8 cellular contexts compared by ENCODE assay signal in the genomic region with DNA sequence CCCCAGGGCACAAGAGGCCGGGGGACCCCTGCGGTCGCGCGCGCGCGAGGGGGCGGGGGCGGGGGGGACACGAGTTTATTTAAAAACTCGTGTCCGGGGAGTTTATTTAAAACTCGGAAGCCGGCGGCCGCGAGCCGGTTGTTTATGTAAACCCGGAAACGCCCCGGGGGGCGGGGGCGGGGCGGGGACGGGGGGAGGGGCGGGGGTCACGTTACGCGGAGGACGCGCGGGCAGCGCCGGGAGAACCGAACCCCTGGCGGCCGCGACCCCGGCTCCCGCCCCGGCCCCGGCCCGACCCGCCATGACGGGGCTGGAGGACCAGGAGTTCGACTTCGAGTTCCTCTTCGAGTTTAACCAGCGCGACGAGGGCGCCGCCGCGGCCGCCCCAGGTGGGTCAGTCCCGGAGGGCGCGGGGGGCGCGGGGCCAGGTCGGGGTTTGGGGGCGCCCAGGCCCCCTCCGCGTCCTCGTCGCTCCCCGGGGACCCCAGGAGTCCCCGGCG. TPM values are rescaled to one million over a fixed set of nuclear protein-coding genes. Genes with fewer than 3 reads are reported as not detected.
A peak's percentile ranks its signal among the peaks of the same experiment; 100 is the strongest.
DNase-seq lines count a peak whose midpoint lies in the region; ATAC-seq, FAIRE-seq and TF ChIP-seq lines count a peak whose summit lies in the region.

No MANE protein-coding gene starts in this region.

- H3K23ac ChIP-seq in H1 (ENCODE audit: insufficient read length): no peak overlapping the region

- no peak for TF ChIP-seq RAD21 in H1 (IDR thresholded peaks at IDR 0.05 in 1 of 2, conservative IDR thresholded peaks at IDR 0.05 in 1 of 2; ENCODE audit: low read depth in 2 of 2, low read length in 2 of 2)

- no peaks in the 10 kb centered on the region for H3K36me3 ChIP-seq in CD4-positive, CD25-positive, alpha-beta regulatory T cell (ENCODE audit: control insufficient read depth, insufficient read depth, low read length)
- no peaks in the 10 kb centered on the region; a peak in 1 of 8 replicates for H3K36me3 ChIP-seq in H1 (ENCODE audit: control insufficient read depth in 2 of 4, insufficient read depth in 4 of 4, low read length in 3 of 4)
- no peaks in the 10 kb centered on the region for H3K36me3 ChIP-seq in mucosa of stomach (ENCODE audit: control insufficient read depth, insufficient read depth, low read length)
- H3K36me3 ChIP-seq in thyroid gland: no peaks in the 10 kb centered on the region

- no peak for FAIRE-seq in H1 (lab: Jason Lieb, UNC)

- no peaks in the 10 kb centered on the region for H3K79me2 ChIP-seq in H1 (ENCODE audit: control insufficient read depth in 1 of 2, insufficient read depth in 2 of 2, low read length in 2 of 2)

- no peak overlapping the region for H2BK12ac ChIP-seq in H1 (ENCODE audit: low read depth, low read length)

- no peak overlapping the region for H3K4ac ChIP-seq in H1 (replicated peaks; ENCODE audit: insufficient read length, low read depth, low read length)

- no peaks in the 10 kb centered on the region for H3K9me3 Mint-ChIP-seq in CD4-positive, CD25-positive, alpha-beta regulatory T cell

- peaks cover 2 to 4% of the 10 kb centered on the region in 2 experiments for H4K20me1 ChIP-seq in H1 (replicated peaks in 1 of 2; ENCODE audit: control insufficient read depth in 1 of 2, insufficient read depth in 2 of 2, low read length in 2 of 2)

- no peak overlapping the region for H4K91ac ChIP-seq in H1 (replicated peaks; ENCODE audit: insufficient read length, low read length)

- no peak overlapping the region for H2BK120ac ChIP-seq in H1 (replicated peaks; ENCODE audit: low read depth, low read length)

- no peak overlapping the region for H3K18ac ChIP-seq in H1 (ENCODE audit: extremely low read depth, low read length)

- H3K4me3 ChIP-seq in CD4-positive, CD25-positive, alpha-beta regulatory T cell (ENCODE audit: low read depth, low read length): no peak overlapping the region
- peak overlapping the region; percentile 33 to 75 (median 50); a peak in 7 of 8 replicates for H3K4me3 ChIP-seq in H1 (ENCODE audit: extremely low read depth in 1 of 4, insufficient read depth in 2 of 4, low read depth in 3 of 4, low read length in 4 of 4)
- no peak overlapping the region for H3K4me3 ChIP-seq in mucosa of stomach (ENCODE audit: low read length)
- peak overlapping the region in 2 of 3 donors; percentile 87 to 91 for H3K4me3 ChIP-seq in thyroid gland (replicated peaks in 1 of 3)

- no peak overlapping the region for H2AK5ac ChIP-seq in H1 (ENCODE audit: low read depth, low read length)

- CTCF ChIA-PET in H1 (lab: Charles Lee; ENCODE audit: partially characterized antibody): interaction anchor here (2.5 kb wide), 1 partner anchor 20 kb away, joined by 7 read pairs; no protein-coding TSS in a partner anchor

- DNase-seq in CD4-positive, CD25-positive, alpha-beta regulatory T cell: peak; percentile 58 to 78 (median 64)
- peak; percentile 66 to 67 for DNase-seq in activated CD4-positive, alpha-beta T cell treated with anti-CD3 and anti-CD28 coated beads for 4 hours
- DNase-seq in H1 (ENCODE audit: low read depth in 1 of 2, low spot score in 2 of 2): peak in 1 of 2 experiments; percentile 58
- DNase-seq in thyroid gland: peak; percentile 68 to 78

- peak; percentile 15 to 20 for ATAC-seq in CD4-positive, CD25-positive, alpha-beta regulatory T cell (ENCODE audit: low read depth in 2 of 2)
- peak; percentile 24 for ATAC-seq in HG02852 (IDR thresholded peaks at IDR 0.05; ENCODE audit: unreplicated experiment)
- ATAC-seq in GM21447 (IDR thresholded peaks at IDR 0.05; ENCODE audit: unreplicated experiment): no peak
- ATAC-seq in GM18858 (IDR thresholded peaks at IDR 0.05; ENCODE audit: unreplicated experiment): no peak

- no peak overlapping the region for H3K27ac Mint-ChIP-seq in CD4-positive, CD25-positive, alpha-beta regulatory T cell

- H2BK5ac ChIP-seq in H1 (ENCODE audit: low read depth, low read length): no peak overlapping the region

- H3K79me1 ChIP-seq in H1 (ENCODE audit: low read depth, low read length): no peaks in the 10 kb centered on the region

- peaks cover 7% of the 10 kb centered on the region for H3K36me3 Mint-ChIP-seq in CD4-positive, CD25-positive, alpha-beta regulatory T cell

- peaks cover 3% of the 10 kb centered on the region; the same call in 1 of the 2 replicates for H3K23me2 ChIP-seq in H1 (ENCODE audit: low read depth, low read length)

- no peak overlapping the region for H2BK20ac ChIP-seq in H1 (ENCODE audit: low read length)

- POLR2A ChIA-PET in H1 (lab: Charles Lee; ENCODE audit: partially characterized antibody): no interaction called here

- no peak overlapping the region for H3K4me3 Mint-ChIP-seq in CD4-positive, CD25-positive, alpha-beta regulatory T cell

- no CpG with 5 or more reads among the region's 71 CpGs for WGBS in H1 (ENCODE audit: extremely low coverage in 1 of 2, insufficient coverage in 1 of 2, insufficient read length in 1 of 2, insufficient replicate concordance in 2 of 2, low coverage in 1 of 2, low lambda C conversion rate in 2 of 2, missing lambda C conversion rate in 1 of 2), 2 experiments
- WGBS in thyroid gland, 2 donors: 0 to 3% methylated on average over 8 to 14 of the region's 71 CpGs

- peaks cover 70% of the 10 kb centered on the region for H3K4me1 ChIP-seq in CD4-positive, CD25-positive, alpha-beta regulatory T cell (ENCODE audit: control insufficient read depth, insufficient read depth, low read length, poor library complexity, severe bottlenecking)
- H3K4me1 ChIP-seq in H1 (replicated peaks in 1 of 4; ENCODE audit: control insufficient read depth in 3 of 4, insufficient read depth in 4 of 4, low read length in 3 of 4) (peaks cover 0 to 7% (median 4%) of the 10 kb centered on the region in 4 experiments; a peak in 5 of 7 replicates), mucosa of stomach (ENCODE audit: control insufficient read depth, insufficient read depth, low read length) (peaks cover 12% of the 10 kb centered on the region), thyroid gland (peaks cover 23 to 35% of the 10 kb centered on the region in 2 donors)

- no peak overlapping the region for H3K56ac ChIP-seq in H1 (replicated peaks; ENCODE audit: insufficient read length, low read depth, low read length)

- no peak for TF ChIP-seq EP300 in H1 (IDR thresholded peaks at IDR 0.05; ENCODE audit: borderline replicate concordance in 1 of 2, low read depth in 2 of 2, low read length in 2 of 2)

- no peak for TF ChIP-seq CTCF in H1 (IDR thresholded peaks at IDR 0.05; ENCODE audit: control extremely low read depth in 1 of 3, insufficient read depth in 1 of 3, low read depth in 1 of 3, low read length in 3 of 3)
- no peak for TF ChIP-seq CTCF in thyroid gland (IDR thresholded peaks at IDR 0.05)

- no peak overlapping the region; the same call in 1 of the 2 replicates for H4K8ac ChIP-seq in H1 (ENCODE audit: extremely low read depth, insufficient read depth, low read length)

- peak overlapping the region; percentile 95 for H3K27ac ChIP-seq in CD4-positive, CD25-positive, alpha-beta regulatory T cell (ENCODE audit: insufficient read depth, low read length, poor library complexity, severe bottlenecking)
- H3K27ac ChIP-seq in H1 (ENCODE audit: low read depth, low read length): no peak overlapping the region
- peak overlapping the region; percentile 78 to 91 (median 84) for H3K27ac ChIP-seq in thyroid gland

- peaks cover 18% of the 10 kb centered on the region for H3K27me3 Mint-ChIP-seq in CD4-positive, CD25-positive, alpha-beta regulatory T cell

- no peak overlapping the region for H3K14ac ChIP-seq in H1 (ENCODE audit: insufficient read length)

- H2BK15ac ChIP-seq in H1 (ENCODE audit: low read length): no peak overlapping the region

- H2AFZ ChIP-seq in H1 (ENCODE audit: low read length): no peak overlapping the region

- TF ChIP-seq POLR2A in H1 (IDR thresholded peaks at IDR 0.05; ENCODE audit: control extremely low read depth in 1 of 2, low read depth in 2 of 2, low read length in 2 of 2): no peak
- no peak for TF ChIP-seq POLR2A in thyroid gland (IDR thresholded peaks at IDR 0.05)

- H3K9me3 ChIP-seq in CD4-positive, CD25-positive, alpha-beta regulatory T cell (ENCODE audit: control insufficient read depth in 2 of 2, low read length in 2 of 2): no peaks in the 10 kb centered on the region
- H3K9me3 ChIP-seq in H1 (ENCODE audit: insufficient read depth in 2 of 2, low read depth in 1 of 2, low read length in 1 of 2) (no peaks in the 10 kb centered on the region), mucosa of stomach (ENCODE audit: control insufficient read depth, low read length) (no peaks in the 10 kb centered on the region), thyroid gland (no peaks in the 10 kb centered on the region)

- H3K9ac ChIP-seq in H1 (replicated peaks in 1 of 4; ENCODE audit: extremely low read depth in 1 of 4, low read depth in 3 of 4, low read length in 3 of 4) (no peak overlapping the region), mucosa of stomach (ENCODE audit: low read length) (peak overlapping the region; percentile 55)

- peaks cover 18 to 66% (median 33%) of the 10 kb centered on the region in 4 donors for H3K4me1 Mint-ChIP-seq in CD4-positive, CD25-positive, alpha-beta regulatory T cell

- H4K5ac ChIP-seq in H1 (ENCODE audit: insufficient read length, low read depth, low read length): no peak overlapping the region

- peak overlapping the region; percentile 66 to 83 for H3K4me2 ChIP-seq in H1 (ENCODE audit: insufficient read depth in 1 of 2, low read depth in 2 of 2, low read length in 2 of 2)

- no peaks in the 10 kb centered on the region for H3K27me3 ChIP-seq in CD4-positive, CD25-positive, alpha-beta regulatory T cell (ENCODE audit: control insufficient read depth, insufficient read depth, low read length)
- H3K27me3 ChIP-seq in H1 (replicated peaks in 1 of 4; ENCODE audit: control insufficient read depth in 3 of 4, extremely low read depth in 1 of 4, insufficient read depth in 3 of 4, low read length in 3 of 4) (peaks cover 36 to 42% (median 38%) of the 10 kb centered on the region in 4 experiments), mucosa of stomach (ENCODE audit: control insufficient read depth, insufficient read depth, low read length) (peaks cover 26% of the 10 kb centered on the region), thyroid gland (no peaks in the 10 kb centered on the region)

- intact Hi-C loops in thyroid gland (cut with DNase I): no loop called here

TF ChIP-seq in H1, 55 proteins besides CTCF, POLR2A, EP300 and RAD21 (continues in another document):
- TF ChIP-seq NANOG (IDR thresholded peaks at IDR 0.05; ENCODE audit: insufficient read depth, low read depth, low read length, poor library complexity, severe bottlenecking): no peak

RNA-seq across cellular contexts. Expression of a gene that starts 4.4 kb away (rescaled TPM):
- 64.7 TPM for total RNA-seq in CD4-positive, CD25-positive, alpha-beta regulatory T cell
- 10 to 100 TPM; 13.1 to 23.8 (median 19.2) TPM for polyA plus RNA-seq in CD4-positive, CD25-positive, alpha-beta regulatory T cell
- total RNA-seq in H1 (2021; fragmentation: NEBNext Ultra II Directional; extraction: Animal tissue kit (Norgen Biotek cat#: 25700)): 6.6 and 6.8 TPM in 2 replicates
- 2.0 and 3.2 TPM in 2 replicates for polyA plus RNA-seq in H1 (2011; rRNA removed)
- 1.4 TPM for polyA plus RNA-seq in H1 (2011; cell fraction: cytosol; rRNA removed)
- 4.2 TPM for polyA plus RNA-seq in H1 (2011; cell fraction: nucleus; rRNA removed)
- 4.8 to 6.0 TPM (median 5.5 TPM) in 4 replicates for polyA plus RNA-seq in H1 (2012, experiment 1 of 2)
- polyA plus RNA-seq in H1 (2012, experiment 2 of 2): 4.5 TPM
- polyA plus RNA-seq in H1 (2013, experiment 1 of 2): 3.5 TPM
- polyA plus RNA-seq in H1 (2013, experiment 2 of 2): 3.6 TPM
- 2.4 and 2.8 TPM in 2 replicates for polyA minus RNA-seq in H1 (2011; rRNA and poly(A)+ RNA removed)
- 7.3 TPM for polyA minus RNA-seq in H1 (2011; cell fraction: cytosol; rRNA and poly(A)+ RNA removed)
- 8.7 TPM for polyA minus RNA-seq in H1 (2011; cell fraction: nucleus; rRNA and poly(A)+ RNA removed)
- total RNA-seq in thyroid gland: 10 to 100 TPM; 10.1 to 15.0 (median 12.7) TPM

Comparison
In these comparisons a context has a peak if more than half of its experiments do, and no peak if none do; other contexts are left out.
1. ATAC-seq: peak in CD4-positive, CD25-positive, alpha-beta regulatory T cell (2 of 2) and HG02852 (single experiment); none in GM21447 (single experiment) and GM18858 (single experiment).
2. H3K4me3 ChIP-seq: peak in H1 (4 of 4) and thyroid gland (2 of 3); none in CD4-positive, CD25-positive, alpha-beta regulatory T cell (single experiment) and mucosa of stomach (single experiment).